In the genomic region with DNA sequence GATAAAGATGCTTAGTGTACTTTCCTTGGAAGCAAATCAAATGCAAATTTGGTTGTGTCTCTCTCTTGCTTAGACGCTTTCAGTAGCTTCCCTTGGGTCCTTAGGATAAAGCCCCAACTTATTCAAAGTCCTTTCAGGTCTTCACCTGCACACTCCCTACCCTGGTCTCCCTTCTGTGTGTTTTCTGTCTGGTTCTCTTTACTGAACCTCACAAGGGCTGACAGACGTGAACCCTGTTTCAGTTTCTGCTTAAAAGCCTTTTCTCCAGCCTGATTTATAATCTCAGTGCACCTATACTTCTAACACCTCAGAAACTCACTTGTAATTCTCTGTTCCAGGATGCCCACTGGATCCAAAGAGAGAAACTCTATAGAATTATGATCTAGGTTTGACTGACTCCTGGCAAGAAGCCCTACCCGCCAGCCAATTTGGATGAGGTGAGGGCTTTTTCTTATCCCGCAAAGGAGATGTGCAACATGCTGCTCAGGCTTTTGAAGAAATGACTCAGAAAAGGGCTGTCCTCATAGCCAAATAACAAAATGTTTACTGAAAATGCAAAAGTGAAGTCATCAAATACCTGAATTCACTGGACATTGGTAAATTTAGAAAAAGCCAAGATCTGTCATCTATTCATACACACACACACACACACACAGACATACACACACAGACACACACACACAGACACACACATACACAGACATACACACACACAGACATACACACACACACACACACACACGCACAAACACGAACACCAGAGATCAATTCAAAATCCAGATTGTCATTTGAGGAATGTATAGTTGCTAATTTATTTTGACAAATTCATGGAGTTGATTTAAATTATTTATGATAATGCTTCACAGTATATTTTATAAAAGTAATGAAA, we compare ENCODE assay signal across 20 cellular contexts.
"Had no signal": no experiment of that assay in that cellular context is flagged by ENCODE, and none has a peak within 500 bp of the region (broad histone marks: within the 10 kb centered on the region; RNA-seq: fewer than 3 reads in every experiment).

No MANE protein-coding gene starts in this region.

- H3K4me3 ChIP-seq: heart left ventricle, spleen, tibial artery, upper lobe of left lung, vagina had no signal

- H3K36me3 ChIP-seq: heart left ventricle, spleen, tibial artery, upper lobe of left lung, vagina had no signal

- FAIRE-seq: frontal cortex, islet of Langerhans had no signal

- H3K4me3 Mint-ChIP-seq: naive thymus-derived CD4-positive, alpha-beta T cell; nephron progenitor cell; stimulated activated memory B cell treated with anti-CD40 and anti-IgM and Interleukin-4, amounts not matched to agents 10 μg/mL and 1 μg/mL and 100 μg/mL, for 72 hours; stimulated activated naive CD8-positive, alpha-beta T cell treated with anti-CD3 and anti-CD28 coated beads, Interleukin-15, Interleukin-2, amounts not matched to agents 100 ng/mL and 50 ng/mL, for 24 hours had no signal

- H3K9me3 ChIP-seq: heart left ventricle, spleen, tibial artery, upper lobe of left lung, vagina had no signal

- H3K27me3 Mint-ChIP-seq: naive thymus-derived CD4-positive, alpha-beta T cell; stimulated activated naive CD8-positive, alpha-beta T cell treated with anti-CD3 and anti-CD28 coated beads, Interleukin-15, Interleukin-2, amounts not matched to agents 100 ng/mL and 50 ng/mL, for 24 hours had no signal

- H3K4me1 ChIP-seq: heart left ventricle, spleen, tibial artery, upper lobe of left lung, vagina had no signal

- H3K27ac Mint-ChIP-seq: nephron progenitor cell; stimulated activated memory B cell treated with anti-CD40 and anti-IgM and Interleukin-4, amounts not matched to agents 10 μg/mL and 1 μg/mL and 100 μg/mL, for 72 hours; stimulated activated naive CD8-positive, alpha-beta T cell treated with anti-CD3 and anti-CD28 coated beads, Interleukin-15, Interleukin-2, amounts not matched to agents 100 ng/mL and 50 ng/mL, for 24 hours had no signal

- H3K9me3 Mint-ChIP-seq: stimulated activated memory B cell treated with anti-CD40 and anti-IgM and Interleukin-4, amounts not matched to agents 10 μg/mL and 1 μg/mL and 100 μg/mL, for 72 hours; stimulated activated naive CD8-positive, alpha-beta T cell treated with anti-CD3 and anti-CD28 coated beads, Interleukin-15, Interleukin-2, amounts not matched to agents 100 ng/mL and 50 ng/mL, for 24 hours had no signal

- H3K4me1 Mint-ChIP-seq: stimulated activated memory B cell treated with anti-CD40 and anti-IgM and Interleukin-4, amounts not matched to agents 10 μg/mL and 1 μg/mL and 100 μg/mL, for 72 hours had no signal

- ATAC-seq: heart left ventricle; left lobe of liver; naive thymus-derived CD4-positive, alpha-beta T cell; sciatic nerve; stimulated activated memory B cell treated with anti-CD40 and anti-IgM and Interleukin-4, amounts not matched to agents 10 μg/mL and 1 μg/mL and 100 μg/mL, for 72 hours had no signal

- DNase-seq: effector memory CD4-positive, alpha-beta T cell; heart left ventricle; hippocampal formation; mammary epithelial cell; naive thymus-derived CD4-positive, alpha-beta T cell; nephron progenitor cell; posterior cingulate gyrus; spleen; stimulated activated CD4-positive, alpha-beta T cell treated with anti-CD3 and anti-CD28 coated beads, Interleukin-15, amount 100 ng/mL, for 24 hours; stimulated activated CD4-positive, alpha-beta T cell treated with anti-CD3 and anti-CD28 coated beads, Interleukin-1b, Interleukin-23, amount 100 ng/mL, for 48 hours; stimulated activated CD4-positive, alpha-beta T cell treated with anti-CD3 and anti-CD28 coated beads, Interleukin-4, amount 100 ng/mL, for 24 hours; tibial artery; upper lobe of left lung had no signal

- H3K27ac ChIP-seq: heart left ventricle, spleen, tibial artery, upper lobe of left lung, vagina had no signal

- H3K36me3 Mint-ChIP-seq: naive thymus-derived CD4-positive, alpha-beta T cell; stimulated activated memory B cell treated with anti-CD40 and anti-IgM and Interleukin-4, amounts not matched to agents 10 μg/mL and 1 μg/mL and 100 μg/mL, for 72 hours had no signal

- H3K27me3 ChIP-seq: tibial artery, upper lobe of left lung, vagina had no signal
